ENCODE assay signal across 16 cellular contexts in genomic region chr14:81315344-81315743, GRCh38.
DNase-seq lines count a peak whose midpoint lies in the region; TF ChIP-seq lines count a peak whose summit lies in the region.
"Had no signal": no experiment of that assay in that cellular context is flagged by ENCODE, and none has a peak within 500 bp of the region (broad histone marks: within the 10 kb centered on the region; RNA-seq: fewer than 3 reads in every experiment).

No MANE protein-coding gene starts in this region.

- 27% methylated on average over 5 of the region's 5 CpGs for WGBS in SK-N-SH (ENCODE audit: low lambda C conversion rate)

- no peak overlapping the region for H3K4me3 ChIP-seq in A673 (ENCODE audit: low read depth, low read length, poor library complexity, severe bottlenecking)
- H3K4me3 ChIP-seq in SK-N-SH (ENCODE audit: low read depth in 2 of 2, low read length in 1 of 2): no peak overlapping the region
- H3K4me3 ChIP-seq: SK-N-MC had no signal

- TF ChIP-seq RAD21 in SK-N-SH (IDR thresholded peaks at IDR 0.05; ENCODE audit: low read length): no peak

- POLR2A ChIA-PET in A673 (lab: Charles Lee; ENCODE audit: low non-redundant PET) (no interaction called here), SK-N-SH (lab: Yijun Ruan, JAX) (no interaction called here)
- POLR2A ChIA-PET in activated CD4-positive, alpha-beta T cell treated with anti-CD3 and anti-CD28 coated beads, Interleukin-2, amount 10 ng/mL, durations not matched to agents 7 days and 5 days (lab: Charles Lee): no interaction called here

- no peak for TF ChIP-seq EP300 in SK-N-SH (IDR thresholded peaks at IDR 0.05; ENCODE audit: borderline replicate concordance in 1 of 2, low read depth in 1 of 2, low read length in 1 of 2)

- H3K79me2 ChIP-seq in SK-N-SH (ENCODE audit: insufficient read depth): no peaks in the 10 kb centered on the region

- H3K4me2 ChIP-seq in SK-N-SH: no peak overlapping the region

- H3K27me3 ChIP-seq in A673 (replicated peaks; ENCODE audit: insufficient read depth, low read depth, low read length, poor library complexity): no peaks in the 10 kb centered on the region
- no peaks in the 10 kb centered on the region for H3K27me3 ChIP-seq in SK-N-SH (ENCODE audit: insufficient read depth)

- H3K4me1 ChIP-seq in A673 (ENCODE audit: insufficient read depth, low read length, poor library complexity, severe bottlenecking) (peaks cover 7% of the 10 kb centered on the region), SK-N-SH (ENCODE audit: control insufficient read depth in 1 of 2, insufficient read depth in 2 of 2, low read depth in 1 of 2, low read length in 1 of 2) (no peaks in the 10 kb centered on the region; a peak in 1 of 4 replicates)

- no peaks in the 10 kb centered on the region for H3K36me3 ChIP-seq in A673 (ENCODE audit: insufficient read depth, low read length, poor library complexity, severe bottlenecking)
- no peaks in the 10 kb centered on the region for H3K36me3 ChIP-seq in SK-N-SH (replicated peaks in 1 of 2; ENCODE audit: control insufficient read depth in 1 of 2, insufficient read depth in 2 of 2, low read length in 1 of 2)

- H3K4me3 Mint-ChIP-seq in brain: peak overlapping the region; percentile 13 to 69 (median 41)
- H3K4me3 Mint-ChIP-seq in type B pancreatic cell: peak overlapping the region; percentile 47
- no peak overlapping the region for H3K4me3 Mint-ChIP-seq in activated CD4-positive, alpha-beta T cell treated with anti-CD3 and anti-CD28 coated beads, Interleukin-2, amount 10 ng/mL, durations not matched to agents 7 days and 5 days
- H3K4me3 Mint-ChIP-seq: CD4-positive, alpha-beta memory T cell; IgD-negative memory B cell had no signal

- peaks cover 6% of the 10 kb centered on the region for H3K36me3 Mint-ChIP-seq in brain
- H3K36me3 Mint-ChIP-seq in type B pancreatic cell: peaks cover 10% of the 10 kb centered on the region
- no peaks in the 10 kb centered on the region for H3K36me3 Mint-ChIP-seq in activated CD4-positive, alpha-beta T cell treated with anti-CD3 and anti-CD28 coated beads, Interleukin-2, amount 10 ng/mL, durations not matched to agents 7 days and 5 days (ENCODE audit: low read depth)
- H3K36me3 Mint-ChIP-seq: CD4-positive, alpha-beta memory T cell had no signal

- H3K27ac Mint-ChIP-seq in brain (peak overlapping the region; percentile 49 to 95 (median 92)), type B pancreatic cell (peak overlapping the region; percentile 81)
- H3K27ac Mint-ChIP-seq in activated CD4-positive, alpha-beta T cell treated with anti-CD3 and anti-CD28 coated beads, Interleukin-2, amount 10 ng/mL, durations not matched to agents 7 days and 5 days: no peak overlapping the region
- H3K27ac Mint-ChIP-seq: CD4-positive, alpha-beta memory T cell had no signal

- no peak overlapping the region for H3K9ac ChIP-seq in SK-N-SH

- no peak overlapping the region for H2AFZ ChIP-seq in SK-N-SH (ENCODE audit: low read depth)

- H3K9me3 ChIP-seq in A673 (ENCODE audit: low read depth, low read length, poor library complexity, severe bottlenecking) (no peaks in the 10 kb centered on the region), SK-N-SH (no peaks in the 10 kb centered on the region)

- no peak for TF ChIP-seq CTCF in brain (conservative IDR thresholded peaks at IDR 0.05)
- no peak for TF ChIP-seq CTCF in type B pancreatic cell (conservative IDR thresholded peaks at IDR 0.05)
- no peak for TF ChIP-seq CTCF in A673 (conservative IDR thresholded peaks at IDR 0.05; ENCODE audit: low read depth, low read length)
- TF ChIP-seq CTCF in SK-N-SH (IDR thresholded peaks at IDR 0.05): no peak

- H3K4me1 Mint-ChIP-seq in brain (peaks cover 58% of the 10 kb centered on the region), type B pancreatic cell (ENCODE audit: unreplicated experiment) (peaks cover 45% of the 10 kb centered on the region)
- no peaks in the 10 kb centered on the region for H3K4me1 Mint-ChIP-seq in activated CD4-positive, alpha-beta T cell treated with anti-CD3 and anti-CD28 coated beads, Interleukin-2, amount 10 ng/mL, durations not matched to agents 7 days and 5 days
- H3K4me1 Mint-ChIP-seq: CD4-positive, alpha-beta memory T cell had no signal

- no peaks in the 10 kb centered on the region for H4K20me1 ChIP-seq in SK-N-SH (ENCODE audit: insufficient read depth)

- H3K9me3 Mint-ChIP-seq in brain (peaks cover under 1 to 9% (median 6%) of the 10 kb centered on the region in 5 experiments), type B pancreatic cell (peaks cover 5% of the 10 kb centered on the region)
- no peaks in the 10 kb centered on the region for H3K9me3 Mint-ChIP-seq in activated CD4-positive, alpha-beta T cell treated with anti-CD3 and anti-CD28 coated beads, Interleukin-2, amount 10 ng/mL, durations not matched to agents 7 days and 5 days

- intact Hi-C loops in A673 (cut with micrococcal nuclease; ENCODE audit: unreplicated experiment): no loop called here

- no peak overlapping the region for H3K27ac ChIP-seq in A673 (ENCODE audit: low read depth, low read length, poor library complexity, severe bottlenecking)
- no peak overlapping the region for H3K27ac ChIP-seq in SK-N-SH (ENCODE audit: low read depth in 2 of 2, low read length in 1 of 2)
- H3K27ac ChIP-seq: SK-N-MC had no signal

- DNase-seq in NCI-H2107 treated with DMSO at 0.1 percent for 48 hours (lab: John Stamatoyannopoulos, UW; ENCODE audit: unreplicated experiment): peak; percentile 48
- DNase-seq in NCI-H2107 (lab: John Stamatoyannopoulos, UW): no peak
- peak; percentile 75 for DNase-seq in islet precursor cell
- no peak for DNase-seq in type B pancreatic cell (ENCODE audit: extremely low spot score, unreplicated experiment)
- no peak for DNase-seq in A673 (ENCODE audit: low spot score)
- DNase-seq in activated CD4-positive, alpha-beta T cell treated with anti-CD3 and anti-CD28 coated beads, Interleukin-2, amount 10 ng/mL, durations not matched to agents 7 days and 5 days: no peak
- no peak for DNase-seq in SK-N-SH
- DNase-seq: activated naive CD4-positive, alpha-beta T cell; CD4-positive, alpha-beta memory T cell; GDM1; left cardiac atrium; NCI-H1436; stimulated activated naive CD8-positive, alpha-beta T cell treated with anti-CD3 and anti-CD28 coated beads, Interleukin-15, Interleukin-2, amounts not matched to agents 100 U/mL and 50 U/mL, for 24 hours had no signal

- no peaks in the 10 kb centered on the region for H3F3A ChIP-seq in SK-N-SH (replicated peaks; ENCODE audit: insufficient read depth)

- peaks cover 3% of the 10 kb centered on the region for H3K27me3 Mint-ChIP-seq in brain
- no peaks in the 10 kb centered on the region for H3K27me3 Mint-ChIP-seq in type B pancreatic cell
- no peaks in the 10 kb centered on the region for H3K27me3 Mint-ChIP-seq in activated CD4-positive, alpha-beta T cell treated with anti-CD3 and anti-CD28 coated beads, Interleukin-2, amount 10 ng/mL, durations not matched to agents 7 days and 5 days

- H3K9me2 ChIP-seq in SK-N-SH: no peaks in the 10 kb centered on the region

- CTCF ChIA-PET in A673 (lab: Charles Lee): no interaction called here
- CTCF ChIA-PET in activated CD4-positive, alpha-beta T cell treated with anti-CD3 and anti-CD28 coated beads, Interleukin-2, amount 10 ng/mL, durations not matched to agents 7 days and 5 days (lab: Charles Lee): no interaction called here
- CTCF ChIA-PET in SK-N-SH (lab: Yijun Ruan, JAX): interaction anchor here (0.7 to 1.6 kb wide), 2 partner anchors 82 to 138 kb away, joined by 3 to 4 read pairs; no protein-coding TSS in a partner anchor

- BruUV-seq in A673 (replicated peaks; lab: Mats Ljungman, UMichigan): no TSS peak

TF ChIP-seq in SK-N-SH, 30 proteins besides CTCF, POLR2A, EP300 and RAD21 (continues in another document):
- TF ChIP-seq EZH2phosphoT487 (IDR thresholded peaks at IDR 0.05; ENCODE audit: borderline replicate concordance, low read depth) (no peak), PBX3 (IDR thresholded peaks at IDR 0.05) (no peak), GATA2 (CRISPR knock-in tag; IDR thresholded peaks at IDR 0.05) (no peak), REST (IDR thresholded peaks at IDR 0.05; ENCODE audit: low read depth, low read length) (no peak), FOSL2 (IDR thresholded peaks at IDR 0.05; ENCODE audit: borderline replicate concordance, low read depth) (no peak), NFIC (IDR thresholded peaks at IDR 0.05; ENCODE audit: borderline replicate concordance) (no peak)

Comparison
In these comparisons a context has a peak if more than half of its experiments do, and no peak if none do; other contexts are left out.
1. DNase-seq: peak in NCI-H2107 treated with DMSO at 0.1 percent for 48 hours (single experiment) and islet precursor cell (single experiment); none in NCI-H2107 (single experiment), type B pancreatic cell (single experiment), A673 (single experiment), activated CD4-positive, alpha-beta T cell treated with anti-CD3 and anti-CD28 coated beads, Interleukin-2, amount 10 ng/mL, durations not matched to agents 7 days and 5 days (single experiment) and SK-N-SH (single experiment).